Comparison of ENCODE assay signal across 22 cellular contexts in the genomic region with DNA sequence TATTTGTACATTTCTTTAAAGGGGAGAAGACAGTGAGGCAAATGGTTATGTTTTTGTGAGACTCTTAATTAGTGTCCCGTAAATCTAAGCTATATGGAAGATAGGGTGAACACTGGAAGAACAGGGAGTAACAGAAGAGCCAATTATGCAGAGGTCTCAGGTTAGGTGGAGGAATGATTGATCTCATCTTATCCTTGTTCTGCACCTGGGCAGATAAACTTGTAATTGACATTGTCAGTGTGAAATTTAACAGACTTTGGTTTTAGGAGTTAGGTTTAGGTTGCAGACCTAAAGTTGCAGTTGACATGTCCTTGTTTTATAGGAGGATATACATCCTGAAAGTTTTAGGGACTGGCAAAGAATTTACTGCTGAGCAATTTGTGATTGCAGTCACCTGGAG. TPM values are rescaled to one million over a fixed set of nuclear protein-coding genes. Genes with fewer than 3 reads are reported as not detected.
DNase-seq lines count a peak whose midpoint lies in the region; ATAC-seq, FAIRE-seq and TF ChIP-seq lines count a peak whose summit lies in the region.
"Had no signal": no experiment of that assay in that cellular context is flagged by ENCODE, and none has a peak within 500 bp of the region (broad histone marks: within the 10 kb centered on the region; RNA-seq: fewer than 3 reads in every experiment).

No MANE protein-coding gene starts in this region.

- H3K36me3 ChIP-seq in CD4-positive, CD25-positive, alpha-beta regulatory T cell (ENCODE audit: control insufficient read depth, insufficient read depth, low read length), result no peaks in the 10 kb centered on the region
- H3K36me3 ChIP-seq: neutrophil had no signal

- H3K4me3 ChIP-seq in CD4-positive, CD25-positive, alpha-beta regulatory T cell (ENCODE audit: low read depth, low read length), result no peak overlapping the region
- H3K4me3 ChIP-seq: hepatocyte had no signal

- no peaks in the 10 kb centered on the region for H3K9me3 Mint-ChIP-seq in T-helper 1 cell treated with Interleukin-12 subunit alpha and Interleukin-12 subunit beta and Interleukin-4 antibody, amounts not matched to agents 30 μg/mL and 1 μg/mL, for 36 hours
- H3K9me3 Mint-ChIP-seq in CD4-positive, CD25-positive, alpha-beta regulatory T cell, result no peaks in the 10 kb centered on the region
- H3K9me3 Mint-ChIP-seq in activated CD8-positive, alpha-beta T cell treated with anti-CD3 and anti-CD28 coated beads for 36 hours, result peaks cover 4% of the 10 kb centered on the region
- peaks cover 25% of the 10 kb centered on the region for H3K9me3 Mint-ChIP-seq in glutamatergic neuron (ENCODE audit: unreplicated experiment)

- H3K36me3 Mint-ChIP-seq in T-helper 1 cell treated with Interleukin-12 subunit alpha and Interleukin-12 subunit beta and Interleukin-4 antibody, amounts not matched to agents 30 μg/mL and 1 μg/mL, for 36 hours (ENCODE audit: low read depth), result peaks cover 28% of the 10 kb centered on the region
- no peaks in the 10 kb centered on the region for H3K36me3 Mint-ChIP-seq in CD4-positive, CD25-positive, alpha-beta regulatory T cell
- H3K36me3 Mint-ChIP-seq in activated CD8-positive, alpha-beta T cell treated with anti-CD3 and anti-CD28 coated beads for 36 hours (ENCODE audit: low read depth), result peaks cover 64% of the 10 kb centered on the region
- H3K36me3 Mint-ChIP-seq in glutamatergic neuron (ENCODE audit: unreplicated experiment), result no peaks in the 10 kb centered on the region

- H3K27me3 ChIP-seq in CD4-positive, CD25-positive, alpha-beta regulatory T cell (ENCODE audit: control insufficient read depth, insufficient read depth, low read length), result no peaks in the 10 kb centered on the region
- H3K27me3 ChIP-seq: hepatocyte, neutrophil had no signal

- peaks cover 73% of the 10 kb centered on the region for H3K4me1 ChIP-seq in CD4-positive, CD25-positive, alpha-beta regulatory T cell (ENCODE audit: control insufficient read depth, insufficient read depth, low read length, poor library complexity, severe bottlenecking)

- no peak for FAIRE-seq in GM19239 (lab: Jason Lieb, UNC)
- FAIRE-seq: endothelial cell of umbilical vein, small intestine, urothelium cell line had no signal

- no peaks in the 10 kb centered on the region for H3K27me3 Mint-ChIP-seq in T-helper 1 cell treated with Interleukin-12 subunit alpha and Interleukin-12 subunit beta and Interleukin-4 antibody, amounts not matched to agents 30 μg/mL and 1 μg/mL, for 36 hours (ENCODE audit: low read depth)
- H3K27me3 Mint-ChIP-seq in CD4-positive, CD25-positive, alpha-beta regulatory T cell, result peaks cover 6% of the 10 kb centered on the region
- no peaks in the 10 kb centered on the region for H3K27me3 Mint-ChIP-seq in activated CD8-positive, alpha-beta T cell treated with anti-CD3 and anti-CD28 coated beads for 36 hours
- peaks cover 20% of the 10 kb centered on the region for H3K27me3 Mint-ChIP-seq in glutamatergic neuron (ENCODE audit: unreplicated experiment)
- H3K27me3 Mint-ChIP-seq: B cell had no signal

- peaks cover 62% of the 10 kb centered on the region for H3K4me1 Mint-ChIP-seq in T-helper 1 cell treated with Interleukin-12 subunit alpha and Interleukin-12 subunit beta and Interleukin-4 antibody, amounts not matched to agents 30 μg/mL and 1 μg/mL, for 36 hours (ENCODE audit: low read depth)
- H3K4me1 Mint-ChIP-seq in CD4-positive, CD25-positive, alpha-beta regulatory T cell, result peaks cover 8 to 85% (median 59%) of the 10 kb centered on the region in 4 donors
- H3K4me1 Mint-ChIP-seq in activated CD8-positive, alpha-beta T cell treated with anti-CD3 and anti-CD28 coated beads for 36 hours (ENCODE audit: low read depth), result peaks cover 61% of the 10 kb centered on the region
- peaks cover 14% of the 10 kb centered on the region for H3K4me1 Mint-ChIP-seq in glutamatergic neuron (ENCODE audit: low read depth, unreplicated experiment)

- CTCF ChIA-PET in activated CD8-positive, alpha-beta T cell treated with anti-CD3 and anti-CD28 coated beads for 36 hours (lab: Charles Lee), result interaction anchor here (1.2 to 6.5 kb wide), 6 partner anchors 10 to 97 kb away, joined by 3 to 65 read pairs (median 18); a partner anchor contains a TSS

- POLR2A ChIA-PET in activated CD8-positive, alpha-beta T cell treated with anti-CD3 and anti-CD28 coated beads for 36 hours (lab: Charles Lee), result interaction anchor here (2.6 to 33.3 kb wide), 4 partner anchors 11 to 36 kb away, joined by 7 to 949 read pairs (median 92); a partner anchor contains a TSS

- no peak for TF ChIP-seq CTCF in activated CD8-positive, alpha-beta T cell treated with anti-CD3 and anti-CD28 coated beads for 36 hours (IDR thresholded peaks at IDR 0.05)
- no peak for TF ChIP-seq CTCF in glutamatergic neuron (IDR thresholded peaks at IDR 0.05; ENCODE audit: partially characterized antibody, unreplicated experiment)

- intact Hi-C loops in activated CD8-positive, alpha-beta T cell treated with anti-CD3 and anti-CD28 coated beads for 36 hours (cut with micrococcal nuclease), result no loop called here

- peak overlapping the region; percentile 27 for H3K27ac Mint-ChIP-seq in T-helper 1 cell treated with Interleukin-12 subunit alpha and Interleukin-12 subunit beta and Interleukin-4 antibody, amounts not matched to agents 30 μg/mL and 1 μg/mL, for 36 hours
- peak overlapping the region in 1 of 3 donors; percentile 62 for H3K27ac Mint-ChIP-seq in CD4-positive, CD25-positive, alpha-beta regulatory T cell
- H3K27ac Mint-ChIP-seq in activated CD8-positive, alpha-beta T cell treated with anti-CD3 and anti-CD28 coated beads for 36 hours, result peak overlapping the region; percentile 83
- peak overlapping the region; percentile 10 for H3K27ac Mint-ChIP-seq in glutamatergic neuron (ENCODE audit: unreplicated experiment)
- H3K27ac Mint-ChIP-seq: B cell had no signal

- peak overlapping the region; percentile 90 for H3K27ac ChIP-seq in CD4-positive, CD25-positive, alpha-beta regulatory T cell (ENCODE audit: insufficient read depth, low read length, poor library complexity, severe bottlenecking)
- H3K27ac ChIP-seq in substantia nigra (ENCODE audit: low read depth, low read length, poor library complexity, severe bottlenecking), result no peak overlapping the region
- H3K27ac ChIP-seq: hepatocyte, neutrophil had no signal

- H3K9me3 ChIP-seq in CD4-positive, CD25-positive, alpha-beta regulatory T cell (ENCODE audit: control insufficient read depth in 2 of 2, low read length in 2 of 2), result no peaks in the 10 kb centered on the region
- H3K9me3 ChIP-seq: neutrophil, SK-N-SH had no signal

- H3K4me3 Mint-ChIP-seq in T-helper 1 cell treated with Interleukin-12 subunit alpha and Interleukin-12 subunit beta and Interleukin-4 antibody, amounts not matched to agents 30 μg/mL and 1 μg/mL, for 36 hours, result peak overlapping the region; percentile 4
- H3K4me3 Mint-ChIP-seq in CD4-positive, CD25-positive, alpha-beta regulatory T cell, result peak overlapping the region in 2 of 4 donors; percentile 72 to 100
- peak overlapping the region; percentile 1 for H3K4me3 Mint-ChIP-seq in activated CD8-positive, alpha-beta T cell treated with anti-CD3 and anti-CD28 coated beads for 36 hours
- H3K4me3 Mint-ChIP-seq in glutamatergic neuron (ENCODE audit: unreplicated experiment), result peak overlapping the region; percentile 33
- H3K4me3 Mint-ChIP-seq: B cell had no signal

- no peak for DNase-seq in T-helper 1 cell
- DNase-seq in CD4-positive, CD25-positive, alpha-beta regulatory T cell, result no peak
- DNase-seq in activated CD8-positive, alpha-beta T cell treated with anti-CD3 and anti-CD28 coated beads for 36 hours, result no peak
- no peak for DNase-seq in glutamatergic neuron
- DNase-seq in substantia nigra (lab: John Stamatoyannopoulos, UW), result no peak
- DNase-seq in NCI-H1930 (lab: John Stamatoyannopoulos, UW), result no peak
- DNase-seq in GM19239 (ENCODE audit: insufficient read length, low spot score), result no peak
- DNase-seq: amygdala; dermis blood vessel endothelial cell; NCI-H1105; SK-N-SH; small intestine; stimulated activated CD4-positive, alpha-beta T cell treated with anti-CD3 and anti-CD28 coated beads, Interleukin-2, amount 100 ng/mL, for 48 hours had no signal

- ATAC-seq in CD4-positive, CD25-positive, alpha-beta regulatory T cell (ENCODE audit: low read depth in 2 of 2), result no peak
- no peak for ATAC-seq in activated CD8-positive, alpha-beta T cell treated with anti-CD3 and anti-CD28 coated beads for 36 hours

RNA-seq across cellular contexts. Expression of a gene that starts 3.1 kb away (rescaled TPM):
- 62.4 TPM for total RNA-seq in CD4-positive, CD25-positive, alpha-beta regulatory T cell
- 100 to 1,000 TPM; 116 to 142 (median 131) TPM for polyA plus RNA-seq in CD4-positive, CD25-positive, alpha-beta regulatory T cell
- total RNA-seq in activated CD8-positive, alpha-beta T cell treated with anti-CD3 and anti-CD28 coated beads for 36 hours, result 100 to 1,000 TPM; 137 TPM
- total RNA-seq in glutamatergic neuron (ENCODE audit: unreplicated experiment), result 45.5 TPM

RNA-seq across cellular contexts. Expression of a gene that starts 3.5 kb away (rescaled TPM):
- total RNA-seq in CD4-positive, CD25-positive, alpha-beta regulatory T cell, result 80.7 TPM
- polyA plus RNA-seq in CD4-positive, CD25-positive, alpha-beta regulatory T cell, result 100 to 1,000 TPM in 1 of 4 donors, 10 to 100 TPM in 3; 55.5 to 104 (median 74.9) TPM
- total RNA-seq in activated CD8-positive, alpha-beta T cell treated with anti-CD3 and anti-CD28 coated beads for 36 hours, result 100 to 1,000 TPM in 1 of 2 experiments, 10 to 100 TPM in 1; 94.3 to 100 TPM
- total RNA-seq in glutamatergic neuron (ENCODE audit: unreplicated experiment), result 7.8 TPM

RNA-seq across cellular contexts. Expression of a gene that starts 16.6 kb away (rescaled TPM):
- 0.27 TPM for total RNA-seq in CD4-positive, CD25-positive, alpha-beta regulatory T cell
- polyA plus RNA-seq in CD4-positive, CD25-positive, alpha-beta regulatory T cell, result under 1 TPM in 1 of 4 donors, not detected in 3; 0.16 TPM
- 1 to 10 TPM; 2.0 TPM for total RNA-seq in activated CD8-positive, alpha-beta T cell treated with anti-CD3 and anti-CD28 coated beads for 36 hours
- 0.37 TPM for total RNA-seq in glutamatergic neuron (ENCODE audit: unreplicated experiment)
- total RNA-seq: A172, endothelial cell of umbilical vein, hepatocyte, NCI-H460, RPMI7951 had no signal
- polyA plus RNA-seq: endothelial cell of umbilical vein, hepatocyte had no signal

RNA-seq across cellular contexts. Expression of a gene that starts 36.4 kb away (rescaled TPM):
- 116 TPM for total RNA-seq in CD4-positive, CD25-positive, alpha-beta regulatory T cell
- polyA plus RNA-seq in CD4-positive, CD25-positive, alpha-beta regulatory T cell, result 100 to 1,000 TPM in 2 of 4 donors, 10 to 100 TPM in 2; 85.9 to 111 (median 103) TPM
- total RNA-seq in activated CD8-positive, alpha-beta T cell treated with anti-CD3 and anti-CD28 coated beads for 36 hours, result 100 to 1,000 TPM; 103 to 105 TPM
- 118 TPM for total RNA-seq in glutamatergic neuron (ENCODE audit: unreplicated experiment)

RNA-seq across cellular contexts. Expression of a gene that starts 44.1 kb away (rescaled TPM):
- 17.1 TPM for total RNA-seq in CD4-positive, CD25-positive, alpha-beta regulatory T cell
- polyA plus RNA-seq in CD4-positive, CD25-positive, alpha-beta regulatory T cell, result 10 to 100 TPM; 22.4 to 41.4 (median 34.2) TPM
- 10 to 100 TPM; 54.3 to 54.6 TPM for total RNA-seq in activated CD8-positive, alpha-beta T cell treated with anti-CD3 and anti-CD28 coated beads for 36 hours
- total RNA-seq in glutamatergic neuron (ENCODE audit: unreplicated experiment), result 41.7 TPM
